ENCODE assay signal across 12 cellular contexts in the genomic region with DNA sequence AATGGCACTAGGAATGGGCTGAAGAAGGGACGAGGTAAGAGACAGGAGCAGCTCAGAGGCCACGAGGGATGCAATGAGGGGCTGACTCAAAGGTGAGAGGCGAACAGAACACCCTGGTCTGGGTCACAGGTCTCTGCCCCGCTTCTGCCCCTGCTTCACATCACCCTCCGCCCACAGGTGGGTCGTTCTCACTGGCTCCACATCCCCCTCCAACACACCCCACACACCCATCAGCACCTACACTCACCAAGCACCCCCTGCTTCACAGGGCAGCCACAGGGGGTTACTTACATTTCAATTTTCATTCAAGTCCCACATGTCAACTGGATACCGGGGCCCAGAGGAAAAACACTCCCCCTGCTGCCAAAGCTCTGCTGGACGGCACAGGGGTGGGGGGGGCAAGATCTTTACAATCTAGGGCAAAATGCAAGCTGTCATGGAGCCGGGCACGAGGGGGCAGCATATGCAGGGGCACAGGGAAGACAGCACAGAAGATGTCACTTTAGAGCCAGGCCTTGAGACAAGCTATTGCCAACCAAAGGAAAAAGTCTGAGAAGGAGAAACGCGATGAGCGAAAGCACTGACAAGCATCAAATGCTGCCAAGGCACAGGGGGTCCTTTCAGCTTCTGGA.
DNase-seq lines count a peak whose midpoint lies in the region; ATAC-seq and TF ChIP-seq lines count a peak whose summit lies in the region.
"Had no signal": no experiment of that assay in that cellular context is flagged by ENCODE, and none has a peak within 500 bp of the region (broad histone marks: within the 10 kb centered on the region; RNA-seq: fewer than 3 reads in every experiment).

No MANE protein-coding gene starts in this region.

- DNase-seq in activated CD4-positive, alpha-beta T cell treated with anti-CD3 and anti-CD28 coated beads for 48 hours, result peak; percentile 26
- DNase-seq in activated CD4-positive, alpha-beta T cell treated with anti-CD3 and anti-CD28 coated beads, Interleukin-2, amount 50 U/mL, for 48 hours, result no peak
- DNase-seq in IMR-90 (no peak), astrocyte of the hippocampus (ENCODE audit: low read depth, low spot score) (peak; percentile 61), neural progenitor cell (ENCODE audit: low spot score) (peak; percentile 55), Ammon's horn (ENCODE audit: low spot score) (no peak), omental fat pad (ENCODE audit: low spot score) (no peak), NK-92 (lab: John Stamatoyannopoulos, UW; ENCODE audit: unreplicated experiment) (no peak)
- DNase-seq: activated naive CD8-positive, alpha-beta T cell treated with anti-CD3 and anti-CD28 coated beads, Interleukin-2, amount 50 U/mL, for 24 hours; effector CD4-positive, alpha-beta T cell had no signal

- H3K79me1 ChIP-seq in IMR-90 (ENCODE audit: low read depth in 1 of 2, low read length in 2 of 2), result peaks cover 44 to 79% of the 10 kb centered on the region in 2 experiments

- peaks cover 37% of the 10 kb centered on the region for H3K9me1 ChIP-seq in IMR-90 (ENCODE audit: insufficient read depth, low read length)

- H2BK15ac ChIP-seq in IMR-90 (ENCODE audit: low read depth, low read length), result peak overlapping the region; percentile 98; the same call in 2 of the 3 replicates

- peak overlapping the region; percentile 98 for H4K91ac ChIP-seq in IMR-90 (ENCODE audit: insufficient read depth, low read depth, low read length)

- H3K36me3 Mint-ChIP-seq in neural progenitor cell, result peaks cover 3% of the 10 kb centered on the region
- H3K36me3 Mint-ChIP-seq: memory B cell had no signal

- dilution Hi-C loops in IMR-90 (cut with HindIII; ENCODE audit: low sequenced_read_pairs, unreplicated experiment), result no loop called here

- H4K8ac ChIP-seq in IMR-90 (ENCODE audit: low read depth in 2 of 2, low read length in 2 of 2), result peak overlapping the region; percentile 94 to 96

- H3F3A ChIP-seq in neural progenitor cell (ENCODE audit: low read depth), result peaks cover 5% of the 10 kb centered on the region

- POLR2A ChIA-PET in IMR-90 (lab: Charles Lee; ENCODE audit: unreplicated experiment), result interaction anchor here (0.6 kb wide), 1 partner anchor 91 kb away, joined by 3 read pairs; no protein-coding TSS in a partner anchor

- TF ChIP-seq POLR2A in IMR-90 (IDR thresholded peaks at IDR 0.05; ENCODE audit: low read depth, low read length), result no peak

- peaks cover 31% of the 10 kb centered on the region for H3K4me1 Mint-ChIP-seq in neural progenitor cell
- H3K4me1 Mint-ChIP-seq: memory B cell had no signal

- TF ChIP-seq RAD21 in IMR-90 (IDR thresholded peaks at IDR 0.05; ENCODE audit: low read length), result 0 out of 2 replicates have a peak, but pooled peaks have one; percentile 16

- H3K27me3 Mint-ChIP-seq in neural progenitor cell (ENCODE audit: insufficient read depth, low read depth), result peaks cover 2% of the 10 kb centered on the region
- H3K27me3 Mint-ChIP-seq: activated naive CD8-positive, alpha-beta T cell treated with anti-CD3 and anti-CD28 coated beads, Interleukin-2, amount 50 U/mL, for 24 hours had no signal

- in situ Hi-C loops in IMR-90 (cut with MboI; ENCODE audit: low sequenced_read_pairs), result no loop called here

- peak overlapping the region; percentile 100 for H2BK5ac ChIP-seq in IMR-90 (ENCODE audit: low read depth, low read length, poor library complexity, severe bottlenecking)

- H3K27ac ChIP-seq in IMR-90 (ENCODE audit: insufficient read depth, low read length), result peak overlapping the region; percentile 84
- H3K27ac ChIP-seq in neural progenitor cell, result no peak overlapping the region

- H3K27ac Mint-ChIP-seq in neural progenitor cell, result no peak overlapping the region
- H3K27ac Mint-ChIP-seq: activated naive CD8-positive, alpha-beta T cell treated with anti-CD3 and anti-CD28 coated beads, Interleukin-2, amount 50 U/mL, for 24 hours; memory B cell had no signal

- H3K23ac ChIP-seq in IMR-90 (ENCODE audit: low read depth, low read length), result peak overlapping the region; percentile 84

- H3K4me3 Mint-ChIP-seq in neural progenitor cell, result no peak overlapping the region
- H3K4me3 Mint-ChIP-seq: activated naive CD8-positive, alpha-beta T cell treated with anti-CD3 and anti-CD28 coated beads, Interleukin-2, amount 50 U/mL, for 24 hours; memory B cell had no signal

- H3K27me3 ChIP-seq in IMR-90 (ENCODE audit: control insufficient read depth, insufficient read depth, low read length) (no peaks in the 10 kb centered on the region), neural progenitor cell (no peaks in the 10 kb centered on the region)

- H3K36me3 ChIP-seq in IMR-90 (ENCODE audit: control insufficient read depth, insufficient read depth, low read length), result peaks cover 44% of the 10 kb centered on the region
- H3K36me3 ChIP-seq in neural progenitor cell, result no peaks in the 10 kb centered on the region

- H3K14ac ChIP-seq in IMR-90 (replicated peaks; ENCODE audit: low read depth, low read length), result peak overlapping the region; percentile 97

- peak overlapping the region; percentile 95 for H4K5ac ChIP-seq in IMR-90 (ENCODE audit: low read depth, low read length)

- H3K4me1 ChIP-seq in IMR-90 (ENCODE audit: control insufficient read depth, insufficient read depth, low read length), result peaks cover 40% of the 10 kb centered on the region
- peaks cover 13% of the 10 kb centered on the region for H3K4me1 ChIP-seq in neural progenitor cell

- H3K4me2 ChIP-seq in IMR-90 (ENCODE audit: low read depth, low read length), result no peak overlapping the region
- no peak overlapping the region for H3K4me2 ChIP-seq in neural progenitor cell

- H2AK5ac ChIP-seq in IMR-90 (ENCODE audit: low read depth, low read length), result peak overlapping the region; percentile 100

- peak overlapping the region; percentile 99 for H3K4ac ChIP-seq in IMR-90 (ENCODE audit: low read depth, low read length)

- peak overlapping the region; percentile 82 for H2AK9ac ChIP-seq in IMR-90 (replicated peaks; ENCODE audit: low read depth, low read length, poor library complexity)

- ATAC-seq in IMR-90 (ENCODE audit: low read depth) (no peak), omental fat pad (ENCODE audit: low FRiP score) (no peak)
- ATAC-seq: activated naive CD8-positive, alpha-beta T cell treated with anti-CD3 and anti-CD28 coated beads, Interleukin-2, amount 50 U/mL, for 24 hours had no signal

- BruUV-seq in IMR-90 (replicated peaks; lab: Mats Ljungman, UMichigan), result no TSS peak

- CTCF ChIA-PET in IMR-90 (lab: Yijun Ruan, JAX), result interaction anchor here (0.6 to 1.6 kb wide), 4 partner anchors 28 to 141 kb away, joined by 3 to 6 read pairs (median 4); no protein-coding TSS in a partner anchor

- WGBS in IMR-90 (ENCODE audit: extremely low coverage in 2 of 2, insufficient read length in 1 of 2), 2 experiments, result 93% methylated on average over 3 of the region's 13 CpGs; no CpG with 5 or more reads in 1 of the 2 experiments

- peaks cover 3% of the 10 kb centered on the region; the same call in 1 of the 2 replicates for H4K20me1 ChIP-seq in IMR-90 (ENCODE audit: insufficient read depth, low read length)
- H4K20me1 ChIP-seq in neural progenitor cell (ENCODE audit: low read depth), result peaks cover 4% of the 10 kb centered on the region

- H3K79me2 ChIP-seq in neural progenitor cell (ENCODE audit: low read depth), result no peaks in the 10 kb centered on the region

- TF ChIP-seq CTCF in IMR-90 (conservative IDR thresholded peaks at IDR 0.05; ENCODE audit: low read depth, low read length) (peak; percentile 21; the same call in 1 of the 2 replicates), neural progenitor cell (IDR thresholded peaks at IDR 0.05) (peak; percentile 42), omental fat pad (IDR thresholded peaks at IDR 0.05) (no peak)

- H3K56ac ChIP-seq in IMR-90 (ENCODE audit: extremely low read depth, insufficient read depth, low read length), result peak overlapping the region; percentile 60

- intact Hi-C loops in IMR-90 (cut with micrococcal nuclease), result loop anchor here (2.0 kb wide), 1 partner anchor 65 kb away; no protein-coding TSS in a partner anchor

- H3K9me3 Mint-ChIP-seq in neural progenitor cell, result peaks cover 2% of the 10 kb centered on the region
- H3K9me3 Mint-ChIP-seq: activated naive CD8-positive, alpha-beta T cell treated with anti-CD3 and anti-CD28 coated beads, Interleukin-2, amount 50 U/mL, for 24 hours had no signal

- H3K9me3 ChIP-seq in IMR-90 (ENCODE audit: control insufficient read depth, insufficient read depth, low read length), result no peaks in the 10 kb centered on the region
- H3K9me3 ChIP-seq in neural progenitor cell (ENCODE audit: low read depth), result no peaks in the 10 kb centered on the region
- H3K9me3 ChIP-seq: HAP-1 had no signal

- peak overlapping the region; percentile 99 for H2BK20ac ChIP-seq in IMR-90 (ENCODE audit: low read depth, low read length)

- no peak overlapping the region for H3K4me3 ChIP-seq in IMR-90 (ENCODE audit: insufficient read depth, low read depth, low read length)
- no peak overlapping the region for H3K4me3 ChIP-seq in neural progenitor cell
- H3K4me3 ChIP-seq: HAP-1 had no signal

- peak overlapping the region; percentile 97 for H2BK120ac ChIP-seq in IMR-90 (ENCODE audit: low read depth, low read length)

- 0 out of 2 replicates have a peak overlapping the region, but pooled peaks have one; percentile 19 for H3K9ac ChIP-seq in IMR-90 (ENCODE audit: low read depth, low read length)
- no peak overlapping the region for H3K9ac ChIP-seq in neural progenitor cell

- H2AFZ ChIP-seq in IMR-90 (replicated peaks; ENCODE audit: low read length, poor library complexity), result no peak overlapping the region
- no peak overlapping the region for H2AFZ ChIP-seq in neural progenitor cell (replicated peaks)

- H3K18ac ChIP-seq in IMR-90 (ENCODE audit: low read depth, low read length), result peak overlapping the region; percentile 97

TF ChIP-seq in IMR-90, 13 proteins besides CTCF, POLR2A, EP300 and RAD21 (continues in another document):
- no peak for TF ChIP-seq MAZ (IDR thresholded peaks at IDR 0.05; ENCODE audit: borderline replicate concordance, low read depth, low read length)
- no peak for TF ChIP-seq MXI1 (IDR thresholded peaks at IDR 0.05; ENCODE audit: borderline replicate concordance, low read depth, low read length)
- TF ChIP-seq MAFK (IDR thresholded peaks at IDR 0.05; ENCODE audit: low read depth, low read length), result no peak
- TF ChIP-seq BHLHE40 (IDR thresholded peaks at IDR 0.05; ENCODE audit: low read depth, low read length), result no peak
- TF ChIP-seq RCOR1 (IDR thresholded peaks at IDR 0.05; ENCODE audit: insufficient replicate concordance, low read length), result no peak
- TF ChIP-seq RFX5 (IDR thresholded peaks at IDR 0.05; ENCODE audit: low read depth, low read length), result no peak
- TF ChIP-seq, protein P1, sequence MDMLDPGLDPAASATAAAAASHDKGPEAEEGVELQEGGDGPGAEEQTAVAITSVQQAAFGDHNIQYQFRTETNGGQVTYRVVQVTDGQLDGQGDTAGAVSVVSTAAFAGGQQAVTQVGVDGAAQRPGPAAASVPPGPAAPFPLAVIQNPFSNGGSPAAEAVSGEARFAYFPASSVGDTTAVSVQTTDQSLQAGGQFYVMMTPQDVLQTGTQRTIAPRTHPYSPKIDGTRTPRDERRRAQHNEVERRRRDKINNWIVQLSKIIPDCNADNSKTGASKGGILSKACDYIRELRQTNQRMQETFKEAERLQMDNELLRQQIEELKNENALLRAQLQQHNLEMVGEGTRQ (IDR thresholded peaks at IDR 0.05; ENCODE audit: low read depth, low read length), result no peak
- no peak for TF ChIP-seq CHD1 (IDR thresholded peaks at IDR 0.05; ENCODE audit: low read depth, low read length)

Comparison
In these comparisons a context has a peak if more than half of its experiments do, and no peak if none do; other contexts are left out.
1. DNase-seq: peak in activated CD4-positive, alpha-beta T cell treated with anti-CD3 and anti-CD28 coated beads for 48 hours (single experiment), astrocyte of the hippocampus (single experiment) and neural progenitor cell (single experiment); none in activated CD4-positive, alpha-beta T cell treated with anti-CD3 and anti-CD28 coated beads, Interleukin-2, amount 50 U/mL, for 48 hours (0 of 2), IMR-90 (single experiment), Ammon's horn (single experiment), omental fat pad (single experiment) and NK-92 (single experiment).
2. CTCF ChIP-seq: peak in IMR-90 (single experiment) and neural progenitor cell (single experiment); none in omental fat pad (0 of 3).